1 cellular context compared by ENCODE assay signal in the genomic region with DNA sequence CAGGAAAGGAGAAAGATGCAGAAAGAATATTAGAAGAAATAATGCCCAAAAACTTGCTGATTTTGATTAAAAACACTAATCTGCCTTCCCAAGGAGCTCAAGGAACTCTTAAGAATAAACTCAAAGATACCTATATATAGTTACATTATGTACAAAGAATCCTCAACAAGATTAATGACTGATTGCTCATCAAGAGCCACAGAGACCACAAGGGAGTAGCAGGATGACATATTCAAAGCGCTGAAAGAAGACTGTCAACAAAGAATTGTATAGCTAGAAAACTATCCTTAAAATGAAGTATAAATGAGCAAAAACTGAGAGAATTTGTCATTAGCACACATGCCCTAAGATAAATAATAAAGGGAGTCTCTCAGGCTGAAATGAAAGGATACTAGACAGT.
TF ChIP-seq lines count a peak whose summit lies in the region.

No MANE protein-coding gene starts in this region.

TF ChIP-seq in K562, 482 proteins besides CTCF, POLR2A, EP300 and RAD21:
- TF ChIP-seq SOX6 (IDR thresholded peaks at IDR 0.05) (no peak), MEIS2 (IDR thresholded peaks at IDR 0.05; ENCODE audit: partially characterized antibody) (peak; percentile 72)
